8 cellular contexts compared by ENCODE assay signal in the genomic region with DNA sequence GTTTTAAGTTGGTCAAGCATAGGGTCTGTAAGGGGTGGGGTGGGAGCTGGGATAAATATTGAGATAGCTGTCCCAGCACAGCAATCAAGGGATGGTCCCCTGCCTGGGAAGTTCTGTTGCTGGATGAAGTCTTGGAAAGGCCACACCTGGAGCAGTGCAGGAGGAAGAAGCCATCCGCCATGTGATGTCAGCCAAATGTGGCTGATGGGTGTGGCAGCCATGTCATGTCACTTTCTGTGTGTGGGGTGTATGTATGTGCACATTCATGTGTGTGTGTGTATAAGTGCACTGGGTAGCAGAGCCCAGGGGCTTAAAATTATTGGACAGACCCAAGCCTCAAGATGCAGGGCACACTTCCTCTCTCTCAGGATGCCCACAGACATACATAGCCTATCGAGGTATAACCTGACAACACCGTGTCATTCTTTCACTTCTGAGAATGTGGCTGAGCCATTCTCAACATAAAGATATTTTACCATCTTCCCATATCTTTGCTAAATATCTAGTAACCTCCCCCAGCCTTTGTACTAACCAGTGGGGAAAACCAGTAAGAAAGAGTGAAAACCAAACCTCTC. TPM values are rescaled to one million over a fixed set of nuclear protein-coding genes. Genes with fewer than 3 reads are reported as not detected.
DNase-seq lines count a peak whose midpoint lies in the region; ATAC-seq and TF ChIP-seq lines count a peak whose summit lies in the region.

No MANE protein-coding gene starts in this region.

- intact Hi-C loops in sigmoid colon (cut with DNase I) = no loop called here

- no peaks in the 10 kb centered on the region for H3K27me3 ChIP-seq in sigmoid colon

- TF ChIP-seq POLR2A in sigmoid colon (IDR thresholded peaks at IDR 0.05) = no peak

- H3K36me3 ChIP-seq in sigmoid colon = peaks cover 0 to 16% (median 0%) of the 10 kb centered on the region in 4 donors

- no peaks in the 10 kb centered on the region for H3K9me3 ChIP-seq in sigmoid colon

- no peak overlapping the region for H3K27ac ChIP-seq in sigmoid colon

- no peaks in the 10 kb centered on the region for H3K27me3 Mint-ChIP-seq in natural killer cell treated with Interleukin-12 subunit alpha and Interleukin-12 subunit beta and Interleukin-15 and Interleukin-18, amount 100 ng/mL, for 72 hours

- H3K4me1 ChIP-seq in sigmoid colon = peaks cover 0 to 31% (median 20%) of the 10 kb centered on the region in 4 donors

- peaks cover 77 to 87% of the 10 kb centered on the region in 2 donors for H3K4me1 Mint-ChIP-seq in natural killer cell treated with Interleukin-12 subunit alpha and Interleukin-12 subunit beta and Interleukin-15 and Interleukin-18, amount 100 ng/mL, for 72 hours (ENCODE audit: low read depth in 2 of 2)

- no peak overlapping the region for H3K4me3 ChIP-seq in sigmoid colon

- TF ChIP-seq CTCF in sigmoid colon (IDR thresholded peaks at IDR 0.05) = no peak

- peaks cover 76% of the 10 kb centered on the region for H3K36me3 Mint-ChIP-seq in natural killer cell treated with Interleukin-12 subunit alpha and Interleukin-12 subunit beta and Interleukin-15 and Interleukin-18, amount 100 ng/mL, for 72 hours

- peak; percentile 68 for ATAC-seq in GM18868 (IDR thresholded peaks at IDR 0.05; ENCODE audit: unreplicated experiment)
- ATAC-seq in GM21723 (IDR thresholded peaks at IDR 0.05; ENCODE audit: unreplicated experiment) = peak; percentile 44
- peak; percentile 76 to 81 for ATAC-seq in natural killer cell treated with Interleukin-12 subunit alpha and Interleukin-12 subunit beta and Interleukin-15 and Interleukin-18, amount 100 ng/mL, for 72 hours

- peak; percentile 39 for DNase-seq in MV-4-11 (lab: John Stamatoyannopoulos, UW)
- DNase-seq in natural killer cell treated with Interleukin-12 subunit alpha and Interleukin-12 subunit beta and Interleukin-15 and Interleukin-18, amount 100 ng/mL, for 72 hours (ENCODE audit: low spot score) = no peak
- no peak for DNase-seq in NOMO-1 treated with dmso at 0.1 percent for 144 hours (lab: John Stamatoyannopoulos, UW; ENCODE audit: unreplicated experiment)
- DNase-seq in sigmoid colon = no peak
- no peak for DNase-seq in NCI-H187 (lab: John Stamatoyannopoulos, UW)
- DNase-seq in SHP77 (lab: John Stamatoyannopoulos, UW) = no peak

- WGBS in sigmoid colon, 2 donors = 58 to 89% methylated on average over 3 of the region's 3 CpGs

- H3K4me3 Mint-ChIP-seq in natural killer cell treated with Interleukin-12 subunit alpha and Interleukin-12 subunit beta and Interleukin-15 and Interleukin-18, amount 100 ng/mL, for 72 hours = peak overlapping the region; percentile 80

- H3K27ac Mint-ChIP-seq in natural killer cell treated with Interleukin-12 subunit alpha and Interleukin-12 subunit beta and Interleukin-15 and Interleukin-18, amount 100 ng/mL, for 72 hours = peak overlapping the region; percentile 90 to 95

- H3K9me3 Mint-ChIP-seq in natural killer cell treated with Interleukin-12 subunit alpha and Interleukin-12 subunit beta and Interleukin-15 and Interleukin-18, amount 100 ng/mL, for 72 hours = peaks cover 4% of the 10 kb centered on the region

- no peak for TF ChIP-seq EP300 in sigmoid colon (IDR thresholded peaks at IDR 0.05)

RNA-seq across cellular contexts. Expression of a gene that starts 11.4 kb away (rescaled TPM):
- total RNA-seq in natural killer cell treated with Interleukin-12 subunit alpha and Interleukin-12 subunit beta and Interleukin-15 and Interleukin-18, amount 100 ng/mL, for 72 hours = 100 to 1,000 TPM; 111 to 321 TPM
- 10 to 100 TPM; 17.9 to 36.4 (median 29.9) TPM for total RNA-seq in sigmoid colon
- polyA plus RNA-seq in sigmoid colon = 10 to 100 TPM; 37.8 to 76.8 (median 51.1) TPM
